Comparison of ENCODE assay signal across 2 cellular contexts in genomic region chr13:77325371-77325941, GRCh38.
TF ChIP-seq lines count a peak whose summit lies in the region.

No MANE protein-coding gene starts in this region.

TF ChIP-seq in GM12878, 131 proteins besides CTCF, POLR2A, EP300 and RAD21 (continues in another document):
- no peak for TF ChIP-seq MAX (IDR thresholded peaks at IDR 0.05; ENCODE audit: low read depth, low read length)
- no peak for TF ChIP-seq ZNF622 (IDR thresholded peaks at IDR 0.05)
- no peak for TF ChIP-seq BCL11A (IDR thresholded peaks at IDR 0.05; ENCODE audit: low read depth, low read length)
- TF ChIP-seq, protein P1, sequence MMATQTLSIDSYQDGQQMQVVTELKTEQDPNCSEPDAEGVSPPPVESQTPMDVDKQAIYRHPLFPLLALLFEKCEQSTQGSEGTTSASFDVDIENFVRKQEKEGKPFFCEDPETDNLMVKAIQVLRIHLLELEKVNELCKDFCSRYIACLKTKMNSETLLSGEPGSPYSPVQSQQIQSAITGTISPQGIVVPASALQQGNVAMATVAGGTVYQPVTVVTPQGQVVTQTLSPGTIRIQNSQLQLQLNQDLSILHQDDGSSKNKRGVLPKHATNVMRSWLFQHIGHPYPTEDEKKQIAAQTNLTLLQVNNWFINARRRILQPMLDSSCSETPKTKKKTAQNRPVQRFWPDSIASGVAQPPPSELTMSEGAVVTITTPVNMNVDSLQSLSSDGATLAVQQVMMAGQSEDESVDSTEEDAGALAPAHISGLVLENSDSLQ (IDR thresholded peaks at IDR 0.05), result no peak
- TF ChIP-seq SKIL (IDR thresholded peaks at IDR 0.05; ENCODE audit: low read depth, poor library complexity, severe bottlenecking), result peak; percentile 40
- TF ChIP-seq, protein P2, sequence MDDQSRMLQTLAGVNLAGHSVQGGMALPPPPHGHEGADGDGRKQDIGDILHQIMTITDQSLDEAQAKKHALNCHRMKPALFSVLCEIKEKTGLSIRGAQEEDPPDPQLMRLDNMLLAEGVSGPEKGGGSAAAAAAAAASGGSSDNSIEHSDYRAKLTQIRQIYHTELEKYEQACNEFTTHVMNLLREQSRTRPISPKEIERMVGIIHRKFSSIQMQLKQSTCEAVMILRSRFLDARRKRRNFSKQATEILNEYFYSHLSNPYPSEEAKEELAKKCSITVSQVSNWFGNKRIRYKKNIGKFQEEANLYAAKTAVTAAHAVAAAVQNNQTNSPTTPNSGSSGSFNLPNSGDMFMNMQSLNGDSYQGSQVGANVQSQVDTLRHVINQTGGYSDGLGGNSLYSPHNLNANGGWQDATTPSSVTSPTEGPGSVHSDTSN (IDR thresholded peaks at IDR 0.05; ENCODE audit: insufficient replicate concordance, low read depth, low read length), result no peak
- no peak for TF ChIP-seq SMARCA5 (IDR thresholded peaks at IDR 0.05)
- no peak for TF ChIP-seq RCOR1 (conservative IDR thresholded peaks at IDR 0.05; ENCODE audit: low read depth, low read length)
- no peak for TF ChIP-seq SUPT20H (IDR thresholded peaks at IDR 0.05; ENCODE audit: borderline replicate concordance, control insufficient read depth, low read depth, low read length)
- TF ChIP-seq SRF (IDR thresholded peaks at IDR 0.05; ENCODE audit: low read depth in 2 of 2, low read length in 2 of 2), result no peak
- TF ChIP-seq GABPA (IDR thresholded peaks at IDR 0.05; ENCODE audit: low read depth), result no peak
- no peak for TF ChIP-seq GATAD2B (conservative IDR thresholded peaks at IDR 0.05; ENCODE audit: low read depth)
- TF ChIP-seq CHD4 (IDR thresholded peaks at IDR 0.05), result no peak
- TF ChIP-seq ZBTB11 (CRISPR knock-in tag; IDR thresholded peaks at IDR 0.05), result no peak
- TF ChIP-seq IRF3 (IDR thresholded peaks at IDR 0.05), result no peak
- TF ChIP-seq ATF2 (IDR thresholded peaks at IDR 0.05; ENCODE audit: low read length), result no peak

TF ChIP-seq in HepG2, 621 proteins besides CTCF, POLR2A, EP300 and RAD21:
- TF ChIP-seq ZNF629 (CRISPR knock-in tag; conservative IDR thresholded peaks at IDR 0.05) (no peak), TRIM22 (IDR thresholded peaks at IDR 0.05) (no peak), SETDB1 (CRISPR knock-in tag; IDR thresholded peaks at IDR 0.05; ENCODE audit: borderline replicate concordance) (no peak), NCOA1 (CRISPR knock-in tag; IDR thresholded peaks at IDR 0.05) (no peak), TP53 (CRISPR knock-in tag; conservative IDR thresholded peaks at IDR 0.05) (no peak), ZNF383 (CRISPR knock-in tag; IDR thresholded peaks at IDR 0.05; ENCODE audit: borderline replicate concordance) (no peak), ZNF292 (CRISPR knock-in tag; IDR thresholded peaks at IDR 0.05; ENCODE audit: borderline replicate concordance, low read depth) (no peak), SMYD3 (CRISPR knock-in tag; IDR thresholded peaks at IDR 0.05) (no peak), TRAFD1 (CRISPR knock-in tag; IDR thresholded peaks at IDR 0.05; ENCODE audit: borderline replicate concordance) (no peak), ZNF460 (CRISPR knock-in tag; IDR thresholded peaks at IDR 0.05; ENCODE audit: borderline replicate concordance) (no peak), THYN1 (CRISPR knock-in tag; IDR thresholded peaks at IDR 0.05; ENCODE audit: borderline replicate concordance, low read depth) (no peak), NFRKB (IDR thresholded peaks at IDR 0.05) (no peak), CREB1 (IDR thresholded peaks at IDR 0.05) (no peak), CREB1 (CRISPR knock-in tag; IDR thresholded peaks at IDR 0.05) (no peak), ZNF205 (CRISPR knock-in tag; IDR thresholded peaks at IDR 0.05) (no peak), KDM5B (CRISPR knock-in tag; IDR thresholded peaks at IDR 0.05; ENCODE audit: borderline replicate concordance) (no peak), CCAR2 (optimal IDR thresholded peaks at IDR 0.05; ENCODE audit: low read depth, low read length) (no peak), RFX3 (CRISPR knock-in tag; IDR thresholded peaks at IDR 0.05) (no peak)
- TF ChIP-seq, protein P3, sequence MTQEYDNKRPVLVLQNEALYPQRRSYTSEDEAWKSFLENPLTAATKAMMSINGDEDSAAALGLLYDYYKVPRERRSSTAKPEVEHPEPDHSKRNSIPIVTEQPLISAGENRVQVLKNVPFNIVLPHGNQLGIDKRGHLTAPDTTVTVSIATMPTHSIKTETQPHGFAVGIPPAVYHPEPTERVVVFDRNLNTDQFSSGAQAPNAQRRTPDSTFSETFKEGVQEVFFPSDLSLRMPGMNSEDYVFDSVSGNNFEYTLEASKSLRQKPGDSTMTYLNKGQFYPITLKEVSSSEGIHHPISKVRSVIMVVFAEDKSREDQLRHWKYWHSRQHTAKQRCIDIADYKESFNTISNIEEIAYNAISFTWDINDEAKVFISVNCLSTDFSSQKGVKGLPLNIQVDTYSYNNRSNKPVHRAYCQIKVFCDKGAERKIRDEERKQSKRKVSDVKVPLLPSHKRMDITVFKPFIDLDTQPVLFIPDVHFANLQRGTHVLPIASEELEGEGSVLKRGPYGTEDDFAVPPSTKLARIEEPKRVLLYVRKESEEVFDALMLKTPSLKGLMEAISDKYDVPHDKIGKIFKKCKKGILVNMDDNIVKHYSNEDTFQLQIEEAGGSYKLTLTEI (CRISPR knock-in tag; conservative IDR thresholded peaks at IDR 0.05), result no peak
